ENCODE assay signal across 11 cellular contexts in the genomic region with DNA sequence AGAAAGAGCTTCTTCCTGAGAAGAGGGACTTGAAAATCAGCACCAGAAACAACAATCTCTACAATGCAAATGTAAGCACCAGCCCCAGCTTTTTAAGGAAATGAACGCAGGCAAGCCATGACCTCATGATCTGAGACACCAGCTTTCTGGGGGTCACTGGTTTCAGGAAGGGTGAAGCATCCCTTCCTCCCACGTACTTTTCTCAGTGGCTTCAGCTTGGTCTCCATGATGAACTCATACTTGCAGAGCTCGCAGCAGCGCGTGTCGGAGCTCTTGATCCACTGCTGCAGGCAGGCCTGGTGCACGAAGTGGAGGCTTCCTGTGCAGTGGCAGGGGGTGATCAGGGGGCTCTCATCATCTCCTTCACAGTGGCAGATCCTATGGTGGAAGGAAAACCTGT.
DNase-seq lines count a peak whose midpoint lies in the region; ATAC-seq and TF ChIP-seq lines count a peak whose summit lies in the region.
"Had no signal": no experiment of that assay in that cellular context is flagged by ENCODE, and none has a peak within 500 bp of the region (broad histone marks: within the 10 kb centered on the region; RNA-seq: fewer than 3 reads in every experiment).

No MANE protein-coding gene starts in this region.

- in situ Hi-C loops in KBM-7 (cut with MboI; ENCODE audit: low pct_unique_long_range_greater_than_20kb, low sequenced_read_pairs) = no loop called here
- in situ Hi-C loops in transverse colon (cut with MboI; ENCODE audit: low pct_ligation_motif_present in 1 of 4, low pct_unique_long_range_greater_than_20kb in 1 of 4, low sequenced_read_pairs in 3 of 4) = loop anchor here in 2 of 4 donors (25.0 kb wide), 1 partner anchor 201 kb away; the partner anchor contains the start of gene ZFAND4 (in 2 of the 2)

- CTCF ChIA-PET in activated CD4-positive, alpha-beta T cell treated with anti-CD3 and anti-CD28 coated beads, Interleukin-2, amount 10 ng/mL, durations not matched to agents 7 days and 5 days (lab: Charles Lee) = interaction anchor here (1.1 to 3.0 kb wide), 4 partner anchors 13 to 211 kb away, joined by 3 to 12 read pairs (median 6); partner anchors contain the start of gene ZFAND4

- H3K4me3 Mint-ChIP-seq in activated CD4-positive, alpha-beta T cell treated with anti-CD3 and anti-CD28 coated beads, Interleukin-2, amount 10 ng/mL, durations not matched to agents 24 days and 14 days = no peak overlapping the region
- H3K4me3 Mint-ChIP-seq in activated CD4-positive, alpha-beta T cell treated with anti-CD3 and anti-CD28 coated beads, Interleukin-2, amount 10 ng/mL, durations not matched to agents 7 days and 5 days = no peak overlapping the region
- H3K4me3 Mint-ChIP-seq: activated CD4-positive, alpha-beta memory T cell treated with anti-CD3 and anti-CD28 coated beads, Interleukin-2, amount 10 ng/mL, durations not matched to agents 7 days and 5 days had no signal

- H3K36me3 ChIP-seq in transverse colon = peaks cover 0 to 23% (median 4%) of the 10 kb centered on the region in 4 donors

- 67% methylated on average over 1 to 7 of the region's 7 CpGs for WGBS in transverse colon (ENCODE audit: low coverage in 1 of 2), 2 donors

- H3K27ac ChIP-seq in transverse colon = peak overlapping the region in 3 of 4 donors; percentile 31 to 64 (median 35)
- H3K27ac ChIP-seq: thoracic aorta had no signal

- H3K4me3 ChIP-seq in transverse colon = no peak overlapping the region
- H3K4me3 ChIP-seq: thoracic aorta had no signal

- no peak for TF ChIP-seq EP300 in transverse colon (IDR thresholded peaks at IDR 0.05; ENCODE audit: low read depth)

- DNase-seq in activated CD4-positive, alpha-beta T cell treated with anti-CD3 and anti-CD28 coated beads, Interleukin-2, amount 10 ng/mL, durations not matched to agents 24 days and 14 days = no peak
- DNase-seq in activated CD4-positive, alpha-beta T cell treated with anti-CD3 and anti-CD28 coated beads, Interleukin-2, amount 10 ng/mL, durations not matched to agents 7 days and 5 days = no peak
- peak; percentile 22 for DNase-seq in KBM-7
- DNase-seq in transverse colon = peak; percentile 49
- DNase-seq in islet precursor cell = no peak
- no peak for DNase-seq in activated gamma-delta T cell (lab: John Stamatoyannopoulos, UW)
- DNase-seq in AG08395 (ENCODE audit: low spot score) = no peak
- DNase-seq: activated CD4-positive, alpha-beta memory T cell treated with anti-CD3 and anti-CD28 coated beads, Interleukin-2, amount 10 ng/mL, durations not matched to agents 7 days and 5 days; NCI-H524 treated with DMSO at 0.1 percent for 48 hours had no signal

- intact Hi-C loops in activated CD4-positive, alpha-beta T cell treated with anti-CD3 and anti-CD28 coated beads, Interleukin-2, amount 10 ng/mL, durations not matched to agents 24 days and 14 days (cut with micrococcal nuclease) = no loop called here
- intact Hi-C loops in transverse colon (cut with DNase I; ENCODE audit: low total_unique reads) = no loop called here

- TF ChIP-seq POLR2A in transverse colon (IDR thresholded peaks at IDR 0.05) = no peak

- no peaks in the 10 kb centered on the region for H3K27me3 ChIP-seq in transverse colon

- H3K4me1 Mint-ChIP-seq in activated CD4-positive, alpha-beta T cell treated with anti-CD3 and anti-CD28 coated beads, Interleukin-2, amount 10 ng/mL, durations not matched to agents 24 days and 14 days = peaks cover 36% of the 10 kb centered on the region
- H3K4me1 Mint-ChIP-seq in activated CD4-positive, alpha-beta T cell treated with anti-CD3 and anti-CD28 coated beads, Interleukin-2, amount 10 ng/mL, durations not matched to agents 7 days and 5 days = peaks cover 41% of the 10 kb centered on the region

- H3K36me3 Mint-ChIP-seq in activated CD4-positive, alpha-beta T cell treated with anti-CD3 and anti-CD28 coated beads, Interleukin-2, amount 10 ng/mL, durations not matched to agents 24 days and 14 days (ENCODE audit: low read depth) = peaks cover 28% of the 10 kb centered on the region
- peaks cover 26% of the 10 kb centered on the region for H3K36me3 Mint-ChIP-seq in activated CD4-positive, alpha-beta T cell treated with anti-CD3 and anti-CD28 coated beads, Interleukin-2, amount 10 ng/mL, durations not matched to agents 7 days and 5 days (ENCODE audit: low read depth)

- H3K9me3 ChIP-seq in transverse colon = no peaks in the 10 kb centered on the region
- H3K9me3 ChIP-seq: thoracic aorta had no signal

- no peak for TF ChIP-seq CTCF in transverse colon (IDR thresholded peaks at IDR 0.05)

- H3K27me3 Mint-ChIP-seq in activated CD4-positive, alpha-beta T cell treated with anti-CD3 and anti-CD28 coated beads, Interleukin-2, amount 10 ng/mL, durations not matched to agents 24 days and 14 days = no peaks in the 10 kb centered on the region
- no peaks in the 10 kb centered on the region for H3K27me3 Mint-ChIP-seq in activated CD4-positive, alpha-beta T cell treated with anti-CD3 and anti-CD28 coated beads, Interleukin-2, amount 10 ng/mL, durations not matched to agents 7 days and 5 days
- H3K27me3 Mint-ChIP-seq: activated CD4-positive, alpha-beta memory T cell treated with anti-CD3 and anti-CD28 coated beads, Interleukin-2, amount 10 ng/mL, durations not matched to agents 7 days and 5 days had no signal

- no peaks in the 10 kb centered on the region for H3K9me3 Mint-ChIP-seq in activated CD4-positive, alpha-beta T cell treated with anti-CD3 and anti-CD28 coated beads, Interleukin-2, amount 10 ng/mL, durations not matched to agents 24 days and 14 days
- no peaks in the 10 kb centered on the region for H3K9me3 Mint-ChIP-seq in activated CD4-positive, alpha-beta T cell treated with anti-CD3 and anti-CD28 coated beads, Interleukin-2, amount 10 ng/mL, durations not matched to agents 7 days and 5 days
- H3K9me3 Mint-ChIP-seq: activated CD4-positive, alpha-beta memory T cell treated with anti-CD3 and anti-CD28 coated beads, Interleukin-2, amount 10 ng/mL, durations not matched to agents 7 days and 5 days had no signal

- peak overlapping the region; percentile 56 for H3K27ac Mint-ChIP-seq in activated CD4-positive, alpha-beta T cell treated with anti-CD3 and anti-CD28 coated beads, Interleukin-2, amount 10 ng/mL, durations not matched to agents 24 days and 14 days
- H3K27ac Mint-ChIP-seq in activated CD4-positive, alpha-beta T cell treated with anti-CD3 and anti-CD28 coated beads, Interleukin-2, amount 10 ng/mL, durations not matched to agents 7 days and 5 days = no peak overlapping the region
- H3K27ac Mint-ChIP-seq: activated CD4-positive, alpha-beta memory T cell treated with anti-CD3 and anti-CD28 coated beads, Interleukin-2, amount 10 ng/mL, durations not matched to agents 7 days and 5 days had no signal

- ATAC-seq in HG02759 (IDR thresholded peaks at IDR 0.05; ENCODE audit: unreplicated experiment) = peak; percentile 68

- POLR2A ChIA-PET in activated CD4-positive, alpha-beta T cell treated with anti-CD3 and anti-CD28 coated beads, Interleukin-2, amount 10 ng/mL, durations not matched to agents 7 days and 5 days (lab: Charles Lee) = no interaction called here

- peaks cover 0 to 5% (median 2%) of the 10 kb centered on the region in 4 donors for H3K4me1 ChIP-seq in transverse colon

Comparison
In these comparisons a context has a peak if more than half of its experiments do, and no peak if none do; other contexts are left out.
1. DNase-seq: peak in KBM-7 (single experiment) and transverse colon (single experiment); none in activated CD4-positive, alpha-beta T cell treated with anti-CD3 and anti-CD28 coated beads, Interleukin-2, amount 10 ng/mL, durations not matched to agents 24 days and 14 days (single experiment), activated CD4-positive, alpha-beta T cell treated with anti-CD3 and anti-CD28 coated beads, Interleukin-2, amount 10 ng/mL, durations not matched to agents 7 days and 5 days (single experiment), islet precursor cell (single experiment), activated gamma-delta T cell (single experiment) and AG08395 (single experiment).